In genomic region chr17:67194134-67194533, GRCh38 we compare ENCODE assay signal across 16 cellular contexts. TPM values are rescaled to one million over a fixed set of nuclear protein-coding genes. Genes with fewer than 3 reads are reported as not detected.
DNase-seq lines count a peak whose midpoint lies in the region; ATAC-seq, FAIRE-seq and TF ChIP-seq lines count a peak whose summit lies in the region.
"Had no signal": no experiment of that assay in that cellular context is flagged by ENCODE, and none has a peak within 500 bp of the region (broad histone marks: within the 10 kb centered on the region; RNA-seq: fewer than 3 reads in every experiment).

No MANE protein-coding gene starts in this region.

- peaks cover 13% of the 10 kb centered on the region; the same call in 2 of the 3 replicates for H3K4me1 ChIP-seq in A549
- H3K4me1 ChIP-seq: Peyer's patch, uterus had no signal

- CTCF ChIA-PET in A549 (lab: Yijun Ruan, JAX), result interaction anchor here (0.6 to 2.0 kb wide), 3 partner anchors 13 to 114 kb away, joined by 3 to 6 read pairs (median 6); no protein-coding TSS in a partner anchor
- CTCF ChIA-PET in activated naive CD4-positive, alpha-beta T cell treated with anti-CD3 and anti-CD28 coated beads, Interleukin-2, amount 10 ng/mL, durations not matched to agents 7 days and 5 days (lab: Charles Lee), result interaction anchor here (1.2 kb wide), 1 partner anchor 8 kb away, joined by 3 read pairs; no protein-coding TSS in a partner anchor

- H3K9me3 ChIP-seq in A549, result no peaks in the 10 kb centered on the region
- H3K9me3 ChIP-seq: Peyer's patch, uterus had no signal

- H3K4me1 Mint-ChIP-seq in nephron progenitor cell, result no peaks in the 10 kb centered on the region
- peaks cover 13% of the 10 kb centered on the region for H3K4me1 Mint-ChIP-seq in activated T-helper 2 cell treated with anti-CD3 and anti-CD28 coated beads, Interferon-gamma antibody, Interleukin-2, Interleukin-4, amounts not matched to agents 10 μg/mL and 5 μg/mL and 100 μg/mL, durations not matched to agents 14 hours and 24 hours and 36 hours (ENCODE audit: low read depth)
- peaks cover 8% of the 10 kb centered on the region for H3K4me1 Mint-ChIP-seq in activated naive CD4-positive, alpha-beta T cell treated with anti-CD3 and anti-CD28 coated beads, Interleukin-2, amount 10 ng/mL, durations not matched to agents 7 days and 5 days

- intact Hi-C loops in activated T-helper 2 cell treated with anti-CD3 and anti-CD28 coated beads, Interferon-gamma antibody, Interleukin-2, Interleukin-4, amounts not matched to agents 10 μg/mL and 5 μg/mL and 100 μg/mL, durations not matched to agents 14 hours and 24 hours and 36 hours (cut with micrococcal nuclease), result no loop called here

- no peak for TF ChIP-seq POLR2A in A549 (IDR thresholded peaks at IDR 0.05; ENCODE audit: low read length)

- no peaks in the 10 kb centered on the region for H3K27me3 Mint-ChIP-seq in nephron progenitor cell (ENCODE audit: low read depth, poor library complexity)
- H3K27me3 Mint-ChIP-seq in activated T-helper 2 cell treated with anti-CD3 and anti-CD28 coated beads, Interferon-gamma antibody, Interleukin-2, Interleukin-4, amounts not matched to agents 10 μg/mL and 5 μg/mL and 100 μg/mL, durations not matched to agents 14 hours and 24 hours and 36 hours (ENCODE audit: low read depth), result no peaks in the 10 kb centered on the region
- no peaks in the 10 kb centered on the region for H3K27me3 Mint-ChIP-seq in activated naive CD4-positive, alpha-beta T cell treated with anti-CD3 and anti-CD28 coated beads, Interleukin-2, amount 10 ng/mL, durations not matched to agents 7 days and 5 days

- no peak overlapping the region for H3K4me3 ChIP-seq in A549
- H3K4me3 ChIP-seq: coronary artery, Peyer's patch, uterus had no signal

- no peak overlapping the region for H3K27ac Mint-ChIP-seq in nephron progenitor cell
- no peak overlapping the region for H3K27ac Mint-ChIP-seq in activated T-helper 2 cell treated with anti-CD3 and anti-CD28 coated beads, Interferon-gamma antibody, Interleukin-2, Interleukin-4, amounts not matched to agents 10 μg/mL and 5 μg/mL and 100 μg/mL, durations not matched to agents 14 hours and 24 hours and 36 hours
- no peak overlapping the region for H3K27ac Mint-ChIP-seq in activated naive CD4-positive, alpha-beta T cell treated with anti-CD3 and anti-CD28 coated beads, Interleukin-2, amount 10 ng/mL, durations not matched to agents 7 days and 5 days

- no peak for FAIRE-seq in A549 (lab: Jason Lieb, UNC)

- H3K36me3 Mint-ChIP-seq in nephron progenitor cell (ENCODE audit: low read depth), result peaks cover 33% of the 10 kb centered on the region
- H3K36me3 Mint-ChIP-seq in activated T-helper 2 cell treated with anti-CD3 and anti-CD28 coated beads, Interferon-gamma antibody, Interleukin-2, Interleukin-4, amounts not matched to agents 10 μg/mL and 5 μg/mL and 100 μg/mL, durations not matched to agents 14 hours and 24 hours and 36 hours (ENCODE audit: low read depth), result peaks cover 57% of the 10 kb centered on the region
- peaks cover 38% of the 10 kb centered on the region for H3K36me3 Mint-ChIP-seq in activated naive CD4-positive, alpha-beta T cell treated with anti-CD3 and anti-CD28 coated beads, Interleukin-2, amount 10 ng/mL, durations not matched to agents 7 days and 5 days

- peak; percentile 17 to 70 for DNase-seq in A549 (ENCODE audit: low read depth in 1 of 2, low spot score in 1 of 2)
- DNase-seq in HS-5 (ENCODE audit: low read depth), result peak; percentile 31
- peak; percentile 70 for DNase-seq in dedifferentiated amniotic fluid mesenchymal stem cell (ENCODE audit: extremely low spot score)
- peak; percentile 85 for DNase-seq in kidney glomerular epithelial cell (lab: John Stamatoyannopoulos, UW)
- DNase-seq in nephron progenitor cell, result no peak
- no peak for DNase-seq in activated T-helper 2 cell treated with anti-CD3 and anti-CD28 coated beads, Interferon-gamma antibody, Interleukin-2, Interleukin-4, amounts not matched to agents 10 μg/mL and 5 μg/mL and 100 μg/mL, durations not matched to agents 14 hours and 24 hours and 36 hours (ENCODE audit: low spot score)
- no peak for DNase-seq in NCI-H1417 treated with DMSO at 0.1 percent for 48 hours (lab: John Stamatoyannopoulos, UW)
- no peak for DNase-seq in activated naive CD4-positive, alpha-beta T cell treated with anti-CD3 and anti-CD28 coated beads, Interleukin-2, amount 10 ng/mL, durations not matched to agents 7 days and 5 days
- DNase-seq: activated CD8-positive, alpha-beta memory T cell treated with anti-CD3 and anti-CD28 coated beads for 24 hours; activated naive CD4-positive, alpha-beta T cell treated with Interleukin-2 at 50 U/mL for 16 hours; glutamatergic neuron; left ventricle myocardium superior; Peyer's patch; T1000; uterus had no signal

- no peak for TF ChIP-seq RAD21 in A549 (conservative IDR thresholded peaks at IDR 0.05 in 1 of 2, IDR thresholded peaks at IDR 0.05 in 1 of 2)

- peak overlapping the region; percentile 3; the same call in 1 of the 3 replicates for H3K4me2 ChIP-seq in A549

- POLR2A ChIA-PET in A549 (lab: Yijun Ruan, JAX), result no interaction called here

- H3K27ac ChIP-seq in A549, result no peak overlapping the region
- H3K27ac ChIP-seq: coronary artery, Peyer's patch, uterus had no signal

- TF ChIP-seq EP300 in A549 (IDR thresholded peaks at IDR 0.05), result no peak

- TF ChIP-seq CTCF in A549 (IDR thresholded peaks at IDR 0.05) (no peak), nephron progenitor cell (IDR thresholded peaks at IDR 0.05) (no peak)

- no peak overlapping the region for H3K4me3 Mint-ChIP-seq in nephron progenitor cell
- H3K4me3 Mint-ChIP-seq in activated T-helper 2 cell treated with anti-CD3 and anti-CD28 coated beads, Interferon-gamma antibody, Interleukin-2, Interleukin-4, amounts not matched to agents 10 μg/mL and 5 μg/mL and 100 μg/mL, durations not matched to agents 14 hours and 24 hours and 36 hours (ENCODE audit: low read depth), result no peak overlapping the region
- no peak overlapping the region for H3K4me3 Mint-ChIP-seq in activated naive CD4-positive, alpha-beta T cell treated with anti-CD3 and anti-CD28 coated beads, Interleukin-2, amount 10 ng/mL, durations not matched to agents 7 days and 5 days

- 72% methylated on average over 2 of the region's 2 CpGs for WGBS in A549 (ENCODE audit: missing lambda C conversion rate)

- peak; percentile 47 to 89; a peak in 5 of 6 replicates for ATAC-seq in A549
- ATAC-seq: left ventricle myocardium superior had no signal

- H3K9me3 Mint-ChIP-seq in nephron progenitor cell, result no peaks in the 10 kb centered on the region
- peaks cover 11% of the 10 kb centered on the region for H3K9me3 Mint-ChIP-seq in activated T-helper 2 cell treated with anti-CD3 and anti-CD28 coated beads, Interferon-gamma antibody, Interleukin-2, Interleukin-4, amounts not matched to agents 10 μg/mL and 5 μg/mL and 100 μg/mL, durations not matched to agents 14 hours and 24 hours and 36 hours
- H3K9me3 Mint-ChIP-seq in activated naive CD4-positive, alpha-beta T cell treated with anti-CD3 and anti-CD28 coated beads, Interleukin-2, amount 10 ng/mL, durations not matched to agents 7 days and 5 days, result no peaks in the 10 kb centered on the region

TF ChIP-seq in A549, 52 proteins besides CTCF, POLR2A, EP300 and RAD21:
- TF ChIP-seq ESRRA (IDR thresholded peaks at IDR 0.05; ENCODE audit: borderline replicate concordance, low read length) (no peak), FOXS1 (CRISPR knock-in tag; IDR thresholded peaks at IDR 0.05) (no peak), PBX3 (IDR thresholded peaks at IDR 0.05) (no peak)

RNA-seq across cellular contexts. Expression of gene HELZ, which starts 50.9 kb away (rescaled TPM):
- polyA plus RNA-seq in A549 (2011; rRNA removed) (17.8 and 18.3 TPM in 2 replicates), A549 (2017; fragmentation: RNase III; extraction: RNeasy Plus Mini Kit Qiagen cat#74134 plus additional on column Dnase treatment) (5.6 to 6.7 TPM (median 5.7 TPM) in 3 replicates)
- polyA plus RNA-seq in A549 (2012; cell fraction: cytosol; rRNA removed), result 2.5 and 3.1 TPM in 2 replicates
- 2.5 and 3.9 TPM in 2 replicates for polyA plus RNA-seq in A549 (2012; cell fraction: nucleus; rRNA removed)
- polyA minus RNA-seq in A549 (2011; rRNA and poly(A)+ RNA removed), result 24.8 and 32.2 TPM in 2 replicates
- total RNA-seq in activated T-helper 2 cell treated with anti-CD3 and anti-CD28 coated beads, Interferon-gamma antibody, Interleukin-2, Interleukin-4, amounts not matched to agents 10 μg/mL and 5 μg/mL and 100 μg/mL, durations not matched to agents 14 hours and 24 hours and 36 hours, result 67.1 and 71.7 TPM in 2 replicates

Comparison
In these comparisons a context has a peak if more than half of its experiments do, and no peak if none do; other contexts are left out.
1. DNase-seq: peak in A549 (2 of 2), HS-5 (single experiment), dedifferentiated amniotic fluid mesenchymal stem cell (single experiment) and kidney glomerular epithelial cell (single experiment); none in nephron progenitor cell (single experiment), activated T-helper 2 cell treated with anti-CD3 and anti-CD28 coated beads, Interferon-gamma antibody, Interleukin-2, Interleukin-4, amounts not matched to agents 10 μg/mL and 5 μg/mL and 100 μg/mL, durations not matched to agents 14 hours and 24 hours and 36 hours (single experiment), NCI-H1417 treated with DMSO at 0.1 percent for 48 hours (single experiment) and activated naive CD4-positive, alpha-beta T cell treated with anti-CD3 and anti-CD28 coated beads, Interleukin-2, amount 10 ng/mL, durations not matched to agents 7 days and 5 days (single experiment).